Comparison of ENCODE assay signal across 28 cellular contexts in genomic region chr4:30555778-30556177, GRCh38.
"Had no signal": no experiment of that assay in that cellular context is flagged by ENCODE, and none has a peak within 500 bp of the region (broad histone marks: within the 10 kb centered on the region; RNA-seq: fewer than 3 reads in every experiment).

No MANE protein-coding gene starts in this region.

- H3K36me3 ChIP-seq: colonic mucosa, esophagus muscularis mucosa, esophagus squamous epithelium, gastrocnemius medialis, gastroesophageal sphincter, heart left ventricle, heart right ventricle had no signal

- H3K4me1 ChIP-seq: colonic mucosa, esophagus muscularis mucosa, esophagus squamous epithelium, foreskin keratinocyte, gastrocnemius medialis, gastroesophageal sphincter, heart left ventricle, heart right ventricle had no signal

- H3K27ac ChIP-seq: colonic mucosa, coronary artery, dorsolateral prefrontal cortex, epithelial cell of prostate, esophagus muscularis mucosa, esophagus squamous epithelium, foreskin keratinocyte, gastrocnemius medialis, gastroesophageal sphincter, heart left ventricle, heart right ventricle had no signal

- H3K27me3 ChIP-seq: colonic mucosa, dorsolateral prefrontal cortex, esophagus muscularis mucosa, esophagus squamous epithelium, foreskin keratinocyte, gastrocnemius medialis, gastroesophageal sphincter, heart left ventricle, heart right ventricle had no signal

- ATAC-seq: effector memory CD8-positive, alpha-beta T cell; esophagus mucosa; foreskin keratinocyte; gastrocnemius medialis; gastroesophageal sphincter; heart left ventricle; heart right ventricle had no signal

- H3K9me3 ChIP-seq: colonic mucosa, esophagus muscularis mucosa, esophagus squamous epithelium, gastrocnemius medialis, gastroesophageal sphincter, heart right ventricle had no signal

- H3K4me3 ChIP-seq: colonic mucosa, coronary artery, dorsolateral prefrontal cortex, esophagus muscularis mucosa, esophagus squamous epithelium, gastrocnemius medialis, gastroesophageal sphincter, heart left ventricle, heart right ventricle had no signal

- FAIRE-seq: colon, endometrium, endothelial cell of umbilical vein, frontal cortex had no signal

- DNase-seq: colonic mucosa; cortex of kidney; dermis blood vessel endothelial cell; dorsolateral prefrontal cortex; effector CD4-positive, alpha-beta T cell; effector CD8-positive, alpha-beta T cell; effector memory CD4-positive, alpha-beta T cell; effector memory CD8-positive, alpha-beta T cell; endodermal cell; erythroblast; esophagus squamous epithelium; foreskin fibroblast; foreskin keratinocyte; foreskin melanocyte; gastrocnemius medialis; glutamatergic neuron; head of caudate nucleus; heart left ventricle; heart right ventricle had no signal
